ENCODE assay signal across 8 cellular contexts in genomic region chr2:84969511-84970265, GRCh38. TPM values are rescaled to one million over a fixed set of nuclear protein-coding genes. Genes with fewer than 3 reads are reported as not detected.
DNase-seq lines count a peak whose midpoint lies in the region; ATAC-seq and TF ChIP-seq lines count a peak whose summit lies in the region.

No MANE protein-coding gene starts in this region.

- H2AFZ ChIP-seq in neuronal stem cell (ENCODE audit: low read length) = peak overlapping the region; percentile 93

- H4K91ac ChIP-seq in neuronal stem cell (ENCODE audit: low read depth, low read length, poor library complexity) = no peak overlapping the region

- intact Hi-C loops in CD14-positive monocyte (cut with micrococcal nuclease) (loop anchor here (5.0 kb wide), 2 partner anchors 38 to 1138 kb away; partner anchors contain the start of genes POLR1A (in 1 of the 2) and PTCD3 (in 1 of the 2)), activated B cell treated with CpG ODN at 0.5 μM for 24 hours (cut with micrococcal nuclease) (loop anchor here (1.0 to 2.0 kb wide), 5 partner anchors 9 to 47 kb away; no protein-coding TSS in a partner anchor)

- no CpG with 5 or more reads among the region's 11 CpGs for WGBS in neuronal stem cell (ENCODE audit: extremely low coverage in 2 of 2, insufficient read length in 2 of 2, insufficient replicate concordance in 1 of 2), 2 donors

- H2BK12ac ChIP-seq in neuronal stem cell (ENCODE audit: low read length) = no peak overlapping the region

- H3K23ac ChIP-seq in neuronal stem cell (ENCODE audit: low read depth, low read length, poor library complexity) = no peak overlapping the region

- no peak for ATAC-seq in activated B cell treated with CpG ODN at 0.5 μM for 24 hours (ENCODE audit: low read depth)
- ATAC-seq in HG02763 (IDR thresholded peaks at IDR 0.05; ENCODE audit: unreplicated experiment) = no peak
- ATAC-seq in GM18907 (IDR thresholded peaks at IDR 0.05; ENCODE audit: unreplicated experiment) = no peak

- H3K9ac ChIP-seq in neuronal stem cell (ENCODE audit: low read depth, low read length, poor library complexity) = no peak overlapping the region

- H3K9me3 Mint-ChIP-seq in CD14-positive monocyte (peaks cover 0 to 2% (median 0%) of the 10 kb centered on the region in 7 donors), activated B cell treated with CpG ODN at 0.5 μM for 24 hours (no peaks in the 10 kb centered on the region)

- H3K27me3 ChIP-seq in HL-60 (ENCODE audit: insufficient read depth, poor library complexity, severe bottlenecking) (no peaks in the 10 kb centered on the region), neuronal stem cell (ENCODE audit: control insufficient read depth in 3 of 3, insufficient read depth in 3 of 3, low read depth in 1 of 3, low read length in 3 of 3) (no peaks in the 10 kb centered on the region)

- H2BK5ac ChIP-seq in neuronal stem cell (ENCODE audit: low read length) = peak overlapping the region; percentile 98

- CTCF ChIA-PET in activated B cell treated with CpG ODN at 0.5 μM for 24 hours (lab: Charles Lee) = interaction anchor here (0.6 to 2.9 kb wide), 7 partner anchors 9 to 299 kb away, joined by 3 to 24 read pairs (median 4); no protein-coding TSS in a partner anchor

- H3K36me3 Mint-ChIP-seq in CD14-positive monocyte = peaks cover 10 to 13% of the 10 kb centered on the region in 2 donors
- H3K36me3 Mint-ChIP-seq in activated B cell treated with CpG ODN at 0.5 μM for 24 hours (ENCODE audit: low read depth) = peaks cover 34% of the 10 kb centered on the region

- H3K27ac ChIP-seq in HL-60 (replicated peaks) = peak overlapping the region; percentile 98
- peak overlapping the region; percentile 95 for H3K27ac ChIP-seq in neuronal stem cell (replicated peaks; ENCODE audit: low read length)

- H3K79me1 ChIP-seq in neuronal stem cell (ENCODE audit: low read depth, low read length) = no peaks in the 10 kb centered on the region

- H3K27me3 Mint-ChIP-seq in CD14-positive monocyte (ENCODE audit: low read depth in 3 of 3) (no peaks in the 10 kb centered on the region), activated B cell treated with CpG ODN at 0.5 μM for 24 hours (no peaks in the 10 kb centered on the region)

- peaks cover 0 to 2% of the 10 kb centered on the region in 2 donors for H3K4me1 ChIP-seq in neuronal stem cell (ENCODE audit: control insufficient read depth in 2 of 2, insufficient read depth in 1 of 2, low read depth in 1 of 2, low read length in 2 of 2)

- no peaks in the 10 kb centered on the region for H3K9me3 ChIP-seq in neuronal stem cell (replicated peaks in 1 of 2; ENCODE audit: control insufficient read depth in 2 of 2, insufficient read depth in 1 of 2, low read depth in 1 of 2, low read length in 2 of 2)

- no peak for TF ChIP-seq CTCF in CD14-positive monocyte (IDR thresholded peaks at IDR 0.05)
- TF ChIP-seq CTCF in HL-60 (IDR thresholded peaks at IDR 0.05; ENCODE audit: insufficient read depth, low read length) = no peak
- no peak for TF ChIP-seq CTCF in activated B cell treated with CpG ODN at 0.5 μM for 24 hours (IDR thresholded peaks at IDR 0.05)

- DNase-seq in CD14-positive monocyte (ENCODE audit: low spot score) (no peak), HL-60 (ENCODE audit: low read depth in 1 of 2, low spot score in 1 of 2) (peak in 1 of 2 experiments; percentile 21), activated B cell treated with CpG ODN at 0.5 μM for 24 hours (no peak), erythroblast (lab: John Stamatoyannopoulos, UW) (peak; percentile 63 to 72), neuronal stem cell (ENCODE audit: low spot score) (no peak), SK-N-DZ (ENCODE audit: low spot score) (no peak)

- H3K4me3 ChIP-seq in HL-60 (replicated peaks; ENCODE audit: insufficient read depth, low read length) (peak overlapping the region; percentile 71), neuronal stem cell (ENCODE audit: low read length in 2 of 2) (peak overlapping the region; percentile 75 to 98)

- no peak overlapping the region for H2BK120ac ChIP-seq in neuronal stem cell (ENCODE audit: low read depth, low read length)

- POLR2A ChIA-PET in activated B cell treated with CpG ODN at 0.5 μM for 24 hours (lab: Charles Lee) = interaction anchor here (0.5 to 9.2 kb wide), 15 partner anchors 9 to 592 kb away, joined by 3 to 302 read pairs (median 6); partner anchors contain the start of genes MAT2A, TGOLN2 and TMSB10

- H3K4ac ChIP-seq in neuronal stem cell (ENCODE audit: low read length) = no peak overlapping the region

- no peak overlapping the region for H2AK5ac ChIP-seq in neuronal stem cell (ENCODE audit: low read depth, low read length)

- no peak overlapping the region for H2BK15ac ChIP-seq in neuronal stem cell (ENCODE audit: low read length)

- H3K4me3 Mint-ChIP-seq in CD14-positive monocyte (peak overlapping the region; percentile 94 to 100), activated B cell treated with CpG ODN at 0.5 μM for 24 hours (peak overlapping the region; percentile 97)

- no peak overlapping the region for H4K8ac ChIP-seq in neuronal stem cell (ENCODE audit: low read depth, low read length)

- peaks cover 66% of the 10 kb centered on the region for H3K4me1 Mint-ChIP-seq in CD14-positive monocyte
- peaks cover 59% of the 10 kb centered on the region for H3K4me1 Mint-ChIP-seq in activated B cell treated with CpG ODN at 0.5 μM for 24 hours

- H3K18ac ChIP-seq in neuronal stem cell (ENCODE audit: low read length) = no peak overlapping the region

- H3K36me3 ChIP-seq in neuronal stem cell (replicated peaks in 1 of 2; ENCODE audit: control insufficient read depth in 2 of 2, insufficient read depth in 2 of 2, low read length in 2 of 2) = peaks cover 10 to 37% of the 10 kb centered on the region in 2 donors

- no peak overlapping the region for H3K14ac ChIP-seq in neuronal stem cell (ENCODE audit: low read length)

- no peak for TF ChIP-seq POLR2A in erythroblast (IDR thresholded peaks at IDR 0.05; ENCODE audit: low read length)

- peak overlapping the region; percentile 91 to 99 (median 98) for H3K27ac Mint-ChIP-seq in CD14-positive monocyte
- peak overlapping the region; percentile 98 for H3K27ac Mint-ChIP-seq in activated B cell treated with CpG ODN at 0.5 μM for 24 hours

- peak overlapping the region; percentile 72 for H3K4me2 ChIP-seq in neuronal stem cell (ENCODE audit: insufficient read depth, low read length, poor library complexity, severe bottlenecking)

RNA-seq across cellular contexts. Expression of gene KCMF1, which starts 1.3 kb away (rescaled TPM):
- polyA plus RNA-seq in CD14-positive monocyte = 10 to 100 TPM; 22.5 to 28.5 TPM
- 77.1 and 96.6 TPM in 2 replicates for total RNA-seq in activated B cell treated with CpG ODN at 0.5 μM for 24 hours
- polyA plus RNA-seq in neuronal stem cell (2013, experiment 1 of 2) = 41.2 TPM
- polyA plus RNA-seq in neuronal stem cell (2013, experiment 2 of 2) = 37.1 TPM
- polyA plus RNA-seq in SK-N-DZ (2014; cell fraction: cytosol; rRNA removed) = 17.1 and 32.1 TPM in 2 replicates
- 26.3 and 28.1 TPM in 2 replicates for polyA plus RNA-seq in SK-N-DZ (2014; cell fraction: nucleus; rRNA removed)

Comparison
In these comparisons a context has a peak if more than half of its experiments do, and no peak if none do; other contexts are left out.
1. DNase-seq: peak in erythroblast (2 of 2); none in CD14-positive monocyte (single experiment), activated B cell treated with CpG ODN at 0.5 μM for 24 hours (single experiment), neuronal stem cell (single experiment) and SK-N-DZ (single experiment).